In the genomic region with DNA sequence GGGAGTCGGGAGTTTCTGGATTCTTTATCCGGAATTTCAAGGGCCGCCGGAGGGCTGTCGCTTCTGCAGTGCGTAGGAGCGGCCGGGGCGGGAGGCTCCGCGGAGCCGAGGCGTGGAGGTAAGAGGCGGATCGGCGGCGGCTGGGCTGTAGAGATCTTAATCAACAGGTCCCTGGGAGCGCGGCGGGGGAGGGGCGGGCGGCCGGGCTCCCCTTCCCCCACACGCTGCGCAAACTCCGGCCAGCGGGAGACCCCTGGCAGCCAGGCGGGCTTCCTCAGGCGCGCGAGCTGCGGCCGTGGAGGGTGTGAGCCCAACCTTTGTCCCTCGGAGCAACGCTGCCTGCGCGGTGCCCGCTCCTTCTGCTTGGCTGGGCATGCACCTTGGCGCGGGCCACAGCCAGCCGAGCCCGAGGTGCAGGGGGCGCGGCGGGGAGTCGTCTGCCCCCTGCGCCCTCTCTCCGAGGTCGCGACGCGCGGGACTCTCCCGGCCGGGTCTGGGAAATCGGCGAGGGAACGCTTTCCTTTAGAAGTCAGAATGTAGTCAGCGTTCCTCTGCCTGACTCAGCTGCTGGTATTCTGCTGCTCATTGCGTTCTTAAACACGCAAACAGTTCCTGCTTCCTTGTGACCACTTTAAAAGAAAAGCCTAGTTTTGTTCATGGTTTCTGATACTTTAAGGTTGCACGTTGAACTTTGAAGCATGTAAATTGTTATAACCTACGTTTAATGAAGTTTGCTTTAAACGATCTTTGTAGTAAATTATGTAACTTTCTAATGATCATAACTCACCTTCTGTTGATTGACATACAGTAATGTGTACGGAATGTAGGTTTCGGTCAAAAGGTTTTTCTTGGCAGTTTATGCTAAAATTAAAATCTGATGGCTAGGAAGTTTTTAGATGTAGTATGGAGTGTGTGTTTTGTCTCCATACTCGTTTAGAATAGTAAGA, we compare ENCODE assay signal across 8 cellular contexts. TPM values are rescaled to one million over a fixed set of nuclear protein-coding genes. Genes with fewer than 3 reads are reported as not detected.
DNase-seq lines count a peak whose midpoint lies in the region; ATAC-seq, FAIRE-seq and TF ChIP-seq lines count a peak whose summit lies in the region.

A gene (plus strand): TSS at position 20 of the 947 bp plus-strand sequence. CDS start 37,736 bp downstream, outside the sequence.

- peak within 1 kb of the TSS; percentile 41 for H3K27ac ChIP-seq in SU-DHL-6 (ENCODE audit: low read depth, low read length)
- H3K27ac ChIP-seq in HepG2 (ENCODE audit: extremely low read length, insufficient read depth, low read length): peak within 1 kb of the TSS; percentile 97

- H3K9me3 ChIP-seq in SU-DHL-6 (ENCODE audit: insufficient read depth, low read length): no peaks in the 10 kb centered on the region
- H3K9me3 ChIP-seq in HepG2 (ENCODE audit: low read length): no peaks in the 10 kb centered on the region

- no TSS peak for BruUV-seq in HepG2 (replicated peaks; lab: Mats Ljungman, UMichigan)

- H3K36me3 ChIP-seq in SU-DHL-6 (ENCODE audit: low read length): no peaks in the 10 kb centered on the region
- no peaks in the 10 kb centered on the region for H3K36me3 ChIP-seq in HepG2 (replicated peaks in 1 of 2; ENCODE audit: control insufficient read depth in 1 of 2, insufficient read depth in 2 of 2, low read length in 2 of 2)

- no peak for TF ChIP-seq CTCF in SU-DHL-6 (IDR thresholded peaks at IDR 0.05; ENCODE audit: insufficient read depth, low read length, poor library complexity, severe bottlenecking)
- peak; percentile 21; the same call in 1 of the 2 replicates for TF ChIP-seq CTCF in HepG2 (CRISPR knock-in tag; IDR thresholded peaks at IDR 0.05)

- in situ Hi-C loops in HepG2 (cut with HindIII; ENCODE audit: extremely low pct_ligation_motif_present, low pct_unique_long_range_greater_than_20kb): no loop called here

- ATAC-seq in GM21423 (IDR thresholded peaks at IDR 0.05; ENCODE audit: unreplicated experiment) (peak; percentile 38), HepG2 (peak; percentile 76)

- H3K9me2 ChIP-seq in SU-DHL-6 (replicated peaks; ENCODE audit: insufficient read depth, low read length): no peaks in the 10 kb centered on the region

- H4K20me1 ChIP-seq in SU-DHL-6 (ENCODE audit: low read depth, low read length) (peaks cover 19% of the 10 kb centered on the region; the same call in 1 of the 2 replicates), HepG2 (ENCODE audit: insufficient read depth, low read length) (no peaks in the 10 kb centered on the region)

- H3K9ac ChIP-seq in SU-DHL-6 (ENCODE audit: low read length) (peak within 1 kb of the TSS; percentile 73), HepG2 (ENCODE audit: insufficient read depth, low read depth, low read length) (peak within 1 kb of the TSS; percentile 87)

- DNase-seq in GM03348 (ENCODE audit: low spot score) (peak; percentile 65), HS-5 (ENCODE audit: low read depth) (peak; percentile 53), dermis microvascular lymphatic vessel endothelial cell (ENCODE audit: low read depth in 2 of 2) (peak; percentile 44 to 83), HepG2 (ENCODE audit: low spot score) (peak; percentile 62), NCI-H2081 treated with DMSO at 0.1 percent for 48 hours (lab: John Stamatoyannopoulos, UW) (no peak)
- peak in 2 of 3 donors; percentile 3 to 4 for DNase-seq in stimulated activated CD4-positive, alpha-beta T cell treated with anti-CD3 and anti-CD28 coated beads, TNF-alpha, amount 100 ng/mL, for 1 hour (ENCODE audit: low read depth in 3 of 3, low spot score in 1 of 3)

- H3K4me3 ChIP-seq in SU-DHL-6 (ENCODE audit: insufficient read depth, low read length, poor library complexity, severe bottlenecking): peak within 1 kb of the TSS; percentile 88
- peak within 1 kb of the TSS; percentile 81 to 88 (median 83) for H3K4me3 ChIP-seq in HepG2 (replicated peaks in 1 of 3; ENCODE audit: insufficient read depth in 1 of 3, low read depth in 2 of 3, low read length in 3 of 3)

- TF ChIP-seq POLR2A in HepG2 (IDR thresholded peaks at IDR 0.05; ENCODE audit: insufficient read depth in 1 of 2, low read depth in 2 of 2, low read length in 2 of 2): peak; percentile 51 to 70

- peaks cover 35% of the 10 kb centered on the region for H3K4me1 ChIP-seq in HepG2 (ENCODE audit: insufficient read depth, low read length)

- FAIRE-seq in HepG2 (lab: Jason Lieb, UNC): no peak

- no peaks in the 10 kb centered on the region for H3K27me3 ChIP-seq in SU-DHL-6 (ENCODE audit: low read length)
- H3K27me3 ChIP-seq in HepG2 (ENCODE audit: control insufficient read depth in 1 of 2, insufficient read depth in 2 of 2, low read length in 2 of 2): no peaks in the 10 kb centered on the region; a peak in 1 of 5 replicates

- no peaks in the 10 kb centered on the region for H3F3A ChIP-seq in SU-DHL-6 (ENCODE audit: insufficient read depth)

- H2AFZ ChIP-seq in SU-DHL-6 (ENCODE audit: low read depth, low read length, severe bottlenecking) (peak within 1 kb of the TSS; percentile 92), HepG2 (ENCODE audit: low read length) (peak within 1 kb of the TSS; percentile 91)

- 2% methylated on average over 37 of the region's 67 CpGs for WGBS in HepG2 (ENCODE audit: low lambda C conversion rate)

- H3K4me2 ChIP-seq in SU-DHL-6 (ENCODE audit: low read depth, low read length, poor library complexity, severe bottlenecking): peak within 1 kb of the TSS; percentile 100
- H3K4me2 ChIP-seq in HepG2 (ENCODE audit: low read depth, low read length): peak within 1 kb of the TSS; percentile 94

- CTCF ChIA-PET in HepG2 (lab: Yijun Ruan, JAX; ENCODE audit: low intra/inter-chr PET ratio, low total read pairs): no interaction called here

- TF ChIP-seq EP300 in HepG2 (IDR thresholded peaks at IDR 0.05; ENCODE audit: low read depth in 2 of 2, low read length in 2 of 2) (no peak), HepG2 (CRISPR knock-in tag; IDR thresholded peaks at IDR 0.05; ENCODE audit: borderline replicate concordance) (no peak)

- POLR2A ChIA-PET in HepG2 (lab: Yijun Ruan, JAX): interaction anchor here (0.7 to 2.3 kb wide), 5 partner anchors 9 to 118 kb away, joined by 3 to 9 read pairs (median 4); a partner anchor contains a TSS

- H3K79me2 ChIP-seq in SU-DHL-6 (ENCODE audit: insufficient read depth, low read length) (peaks cover 51% of the 10 kb centered on the region), HepG2 (ENCODE audit: insufficient read depth, low read length) (peaks cover 43% of the 10 kb centered on the region)

- TF ChIP-seq RAD21 in HepG2 (CRISPR knock-in tag; IDR thresholded peaks at IDR 0.05): peak; percentile 68

- intact Hi-C loops in HepG2 (cut with micrococcal nuclease; ENCODE audit: unreplicated experiment): no loop called here

TF ChIP-seq in HepG2, 621 proteins besides CTCF, POLR2A, EP300 and RAD21 (continues in another document):
- TF ChIP-seq ZNF878 (CRISPR knock-in tag; IDR thresholded peaks at IDR 0.05): no peak
- 0 out of 2 replicates have a peak, but pooled peaks have one; percentile 45 for TF ChIP-seq ZFP36L2 (CRISPR knock-in tag; IDR thresholded peaks at IDR 0.05)
- no peak for TF ChIP-seq ZSCAN22 (CRISPR knock-in tag; IDR thresholded peaks at IDR 0.05)
- TF ChIP-seq, protein P1, sequence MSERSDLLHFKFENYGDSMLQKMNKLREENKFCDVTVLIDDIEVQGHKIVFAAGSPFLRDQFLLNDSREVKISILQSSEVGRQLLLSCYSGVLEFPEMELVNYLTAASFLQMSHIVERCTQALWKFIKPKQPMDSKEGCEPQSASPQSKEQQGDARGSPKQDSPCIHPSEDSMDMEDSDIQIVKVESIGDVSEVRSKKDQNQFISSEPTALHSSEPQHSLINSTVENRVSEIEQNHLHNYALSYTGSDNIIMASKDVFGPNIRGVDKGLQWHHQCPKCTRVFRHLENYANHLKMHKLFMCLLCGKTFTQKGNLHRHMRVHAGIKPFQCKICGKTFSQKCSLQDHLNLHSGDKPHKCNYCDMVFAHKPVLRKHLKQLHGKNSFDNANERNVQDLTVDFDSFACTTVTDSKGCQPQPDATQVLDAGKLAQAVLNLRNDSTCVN (CRISPR knock-in tag; IDR thresholded peaks at IDR 0.05; ENCODE audit: borderline replicate concordance): peak; percentile 91; the same call in 1 of the 2 replicates
- TF ChIP-seq, protein P2, sequence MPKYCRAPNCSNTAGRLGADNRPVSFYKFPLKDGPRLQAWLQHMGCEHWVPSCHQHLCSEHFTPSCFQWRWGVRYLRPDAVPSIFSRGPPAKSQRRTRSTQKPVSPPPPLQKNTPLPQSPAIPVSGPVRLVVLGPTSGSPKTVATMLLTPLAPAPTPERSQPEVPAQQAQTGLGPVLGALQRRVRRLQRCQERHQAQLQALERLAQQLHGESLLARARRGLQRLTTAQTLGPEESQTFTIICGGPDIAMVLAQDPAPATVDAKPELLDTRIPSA (CRISPR knock-in tag; IDR thresholded peaks at IDR 0.05; ENCODE audit: borderline replicate concordance): no peak
- no peak for TF ChIP-seq ZNF143 (CRISPR knock-in tag; IDR thresholded peaks at IDR 0.05)
- TF ChIP-seq CBX1 (IDR thresholded peaks at IDR 0.05; ENCODE audit: low read depth): peak; percentile 75
- TF ChIP-seq FOXA3 (CRISPR knock-in tag; IDR thresholded peaks at IDR 0.05): no peak

RNA-seq across cellular contexts. Expression of the gene that starts here (rescaled TPM):
- total RNA-seq in dermis microvascular lymphatic vessel endothelial cell (24.1 and 27.8 TPM in 2 replicates), HepG2 (2016; rRNA removed; fragmentation: Illumina TruSeq; extraction: Trizol) (20.0 and 30.6 TPM in 2 replicates)
- 8.6 and 10.3 TPM in 2 replicates for total RNA-seq in HepG2 (2016; cell fraction: cytosol; rRNA removed; fragmentation: Illumina TruSeq; extraction: Trizol; ENCODE audit: low read depth)
- 18.9 and 31.3 TPM in 2 replicates for total RNA-seq in HepG2 (2016; cell fraction: insoluble cytoplasmic fraction; rRNA removed; fragmentation: Illumina TruSeq; extraction: Trizol)
- 11.8 and 14.3 TPM in 2 replicates for total RNA-seq in HepG2 (2016; cell fraction: membrane; rRNA removed; fragmentation: Illumina TruSeq; extraction: Trizol)
- 25.6 and 26.2 TPM in 2 replicates for total RNA-seq in HepG2 (2016; cell fraction: nucleus; rRNA removed; fragmentation: Illumina TruSeq; extraction: Trizol)
- 8.0 and 8.8 TPM in 2 replicates for polyA plus RNA-seq in HepG2 (2011; rRNA removed)
- 3.9 and 6.4 TPM in 2 replicates for polyA plus RNA-seq in HepG2 (2011; cell fraction: cytosol; rRNA removed)
- polyA plus RNA-seq in HepG2 (2011; cell fraction: nucleus; rRNA removed): 3.4 and 5.1 TPM in 2 replicates
- 11.2 and 13.5 TPM in 2 replicates for polyA plus RNA-seq in HepG2 (2012)
- 0.75 and 0.94 TPM in 2 replicates for polyA plus RNA-seq in HepG2 (2016; cell fraction: cytosol; fragmentation: Illumina TruSeq; extraction: Trizol; ENCODE audit: low read depth)
- 21.5 and 22.2 TPM in 2 replicates for polyA plus RNA-seq in HepG2 (2016; cell fraction: insoluble cytoplasmic fraction; fragmentation: Illumina TruSeq; extraction: Trizol; ENCODE audit: low read depth)
- polyA plus RNA-seq in HepG2 (2016; cell fraction: membrane; fragmentation: Illumina TruSeq; extraction: Trizol; ENCODE audit: low read depth): 4.3 and 4.5 TPM in 2 replicates
- 13.0 and 14.8 TPM in 2 replicates for polyA plus RNA-seq in HepG2 (2016; cell fraction: nucleus; fragmentation: Illumina TruSeq; extraction: Trizol; ENCODE audit: insufficient read depth, low read depth)
- polyA minus RNA-seq in HepG2 (2011; rRNA and poly(A)+ RNA removed; ENCODE audit: low replicate concordance): 7.2 and 12.2 TPM in 2 replicates
- polyA minus RNA-seq in HepG2 (2011; cell fraction: cytosol; rRNA and poly(A)+ RNA removed): 11.5 and 11.8 TPM in 2 replicates
- polyA minus RNA-seq in HepG2 (2011; cell fraction: nucleus; rRNA and poly(A)+ RNA removed): 27.3 and 29.0 TPM in 2 replicates
